1 cellular context compared by ENCODE assay signal in genomic region chr16:25260416-25260815, GRCh38.
TF ChIP-seq lines count a peak whose summit lies in the region.

No MANE protein-coding gene starts in this region.

TF ChIP-seq in endothelial cell of umbilical vein, 7 proteins besides CTCF, POLR2A, EP300 and RAD21 (continued from another document):
- TF ChIP-seq MYC (IDR thresholded peaks at IDR 0.05; ENCODE audit: low read depth, low read length) (no peak), MAX (IDR thresholded peaks at IDR 0.05; ENCODE audit: insufficient read depth, insufficient read length) (no peak), EZH2 (IDR thresholded peaks at IDR 0.05; ENCODE audit: borderline replicate concordance, low read depth, low read length, severe bottlenecking) (no peak), FOS (IDR thresholded peaks at IDR 0.05; ENCODE audit: borderline replicate concordance, insufficient read depth, low read length) (no peak), JUN (IDR thresholded peaks at IDR 0.05; ENCODE audit: borderline replicate concordance, insufficient read depth, insufficient read length, low read depth) (no peak), POLR2AphosphoS5 (IDR thresholded peaks at IDR 0.05; ENCODE audit: insufficient read depth, low read depth, low read length) (no peak)
